34 cellular contexts compared by ENCODE assay signal in genomic region chr18:57188851-57189565, GRCh38. TPM values are rescaled to one million over a fixed set of nuclear protein-coding genes. Genes with fewer than 3 reads are reported as not detected.
"Had no signal": no experiment of that assay in that cellular context is flagged by ENCODE, and none has a peak within 500 bp of the region (broad histone marks: within the 10 kb centered on the region; RNA-seq: fewer than 3 reads in every experiment).

No MANE protein-coding gene starts in this region.

- H3K4me3 Mint-ChIP-seq: naive thymus-derived CD8-positive, alpha-beta T cell; nephron; neural crest cell; stimulated activated memory B cell treated with anti-CD40 and anti-IgM and Interleukin-4, amounts not matched to agents 10 μg/mL and 1 μg/mL and 100 μg/mL, for 72 hours; stimulated activated naive CD8-positive, alpha-beta T cell treated with anti-CD3 and anti-CD28 coated beads, Interleukin-15, amount 100 ng/mL, for 72 hours had no signal

- H3K4me3 ChIP-seq: left lung, lower lobe of right lung, psoas muscle, right atrium auricular region, right lobe of liver, smooth muscle cell, testis, thyroid gland, upper lobe of right lung had no signal

- ATAC-seq: left colon; left lung; lower lobe of right lung; naive thymus-derived CD8-positive, alpha-beta T cell; psoas muscle; right lobe of liver; stimulated activated memory B cell treated with anti-CD40 and anti-IgM and Interleukin-4, amounts not matched to agents 10 μg/mL and 1 μg/mL and 100 μg/mL, for 72 hours; stimulated activated naive CD8-positive, alpha-beta T cell treated with anti-CD3 and anti-CD28 coated beads, Interleukin-15, amount 100 ng/mL, for 72 hours; upper lobe of right lung had no signal

- DNase-seq: hippocampal formation; kidney glomerular epithelial cell; left colon; left lung; lower lobe of right lung; mammary epithelial cell; mesenchymal stem cell; naive thymus-derived CD8-positive, alpha-beta T cell; occipital lobe; psoas muscle; right lobe of liver; stimulated activated CD4-positive, alpha-beta T cell treated with anti-CD3 and anti-CD28 coated beads, Interleukin-1b, Interleukin-23, amount 100 ng/mL, for 48 hours; stimulated activated CD4-positive, alpha-beta T cell treated with anti-CD3 and anti-CD28 coated beads, Interleukin-2, amount 100 ng/mL, for 48 hours; stimulated activated CD4-positive, alpha-beta T cell treated with anti-CD3 and anti-CD28 coated beads, Interleukin-4, amount 100 ng/mL, for 4 hours; stimulated activated CD8-positive, alpha-beta memory T cell treated with anti-CD3 and anti-CD28 coated beads, Interleukin-4, amount 100 ng/mL, for 48 hours; stimulated activated naive CD4-positive, alpha-beta T cell treated with Interleukin-2 at 50 U/mL for 16 hours; stimulated activated naive CD8-positive, alpha-beta T cell treated with anti-CD3 and anti-CD28 coated beads, Interleukin-15, amount 100 ng/mL, for 72 hours; testis; thyroid gland; trophoblast cell; upper lobe of right lung had no signal

- H3K4me1 ChIP-seq: left lung, lower lobe of right lung, parathyroid adenoma, psoas muscle, right atrium auricular region, testis, thyroid gland, upper lobe of right lung had no signal

- H3K36me3 ChIP-seq: left lung, lower lobe of right lung, neutrophil, right atrium auricular region, right lobe of liver, thyroid gland, upper lobe of right lung had no signal

- H3K27ac Mint-ChIP-seq: naive thymus-derived CD8-positive, alpha-beta T cell; nephron; stimulated activated memory B cell treated with anti-CD40 and anti-IgM and Interleukin-4, amounts not matched to agents 10 μg/mL and 1 μg/mL and 100 μg/mL, for 72 hours; stimulated activated naive CD8-positive, alpha-beta T cell treated with anti-CD3 and anti-CD28 coated beads, Interleukin-15, amount 100 ng/mL, for 72 hours had no signal

- H3K9me3 ChIP-seq: neutrophil, testis, thyroid gland had no signal

- H3K27me3 ChIP-seq: neutrophil, right atrium auricular region, right lobe of liver, testis, thyroid gland, upper lobe of right lung had no signal

- H3K4me1 Mint-ChIP-seq: nephron; neural crest cell; stimulated activated memory B cell treated with anti-CD40 and anti-IgM and Interleukin-4, amounts not matched to agents 10 μg/mL and 1 μg/mL and 100 μg/mL, for 72 hours; stimulated activated naive CD8-positive, alpha-beta T cell treated with anti-CD3 and anti-CD28 coated beads, Interleukin-15, amount 100 ng/mL, for 72 hours had no signal

RNA-seq across cellular contexts. Expression of gene BOD1L2, which starts 42.1 kb away (rescaled TPM):
- total RNA-seq: left colon; left lung; liver; lower lobe of right lung; mammary epithelial cell; mucosa of gallbladder; naive thymus-derived CD8-positive, alpha-beta T cell; neural crest cell; occipital lobe; osteocyte; posterior vena cava; psoas muscle; right atrium auricular region; right lobe of liver; skeletal muscle tissue; smooth muscle cell; upper lobe of right lung had no signal
- polyA plus RNA-seq: keratinocyte; liver; mammary epithelial cell; naive thymus-derived CD8-positive, alpha-beta T cell; psoas muscle; smooth muscle cell had no signal
